Comparison of ENCODE assay signal across 9 cellular contexts in the genomic region with DNA sequence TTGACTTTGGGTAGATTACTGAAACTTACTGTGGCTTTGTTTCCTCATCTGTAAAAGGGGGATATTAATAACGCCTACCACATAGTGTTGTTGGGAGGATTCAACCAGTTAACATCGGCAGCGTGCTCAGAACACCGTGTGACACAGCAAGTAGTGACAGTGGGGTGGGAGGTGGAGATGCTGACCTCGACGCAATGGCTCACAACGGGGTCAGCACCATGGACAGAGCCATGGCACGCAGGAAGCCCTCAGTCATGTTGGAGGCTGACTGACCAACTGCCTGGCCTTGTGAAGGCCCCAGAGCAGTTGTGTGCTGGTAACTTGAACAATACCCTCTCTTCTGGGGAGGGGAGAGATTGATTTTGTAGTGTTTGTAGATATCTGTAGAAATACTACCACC.
A peak's percentile ranks its signal among the peaks of the same experiment; 100 is the strongest.
DNase-seq lines count a peak whose midpoint lies in the region; ATAC-seq and TF ChIP-seq lines count a peak whose summit lies in the region.
"Had no signal": no experiment of that assay in that cellular context is flagged by ENCODE, and none has a peak within 500 bp of the region (broad histone marks: within the 10 kb centered on the region; RNA-seq: fewer than 3 reads in every experiment).

No MANE protein-coding gene starts in this region.

- H3K18ac ChIP-seq in neuronal stem cell (ENCODE audit: low read length): no peak overlapping the region

- CTCF ChIA-PET in Calu3 (lab: Charles Lee): no interaction called here

- H2AK5ac ChIP-seq in neuronal stem cell (ENCODE audit: low read depth, low read length): no peak overlapping the region

- no peaks in the 10 kb centered on the region for H3K79me1 ChIP-seq in neuronal stem cell (ENCODE audit: low read depth, low read length)

- no peak overlapping the region for H4K91ac ChIP-seq in neuronal stem cell (ENCODE audit: low read depth, low read length, poor library complexity)

- peak; percentile 83 for DNase-seq in activated CD4-positive, alpha-beta T cell treated with anti-CD3 and anti-CD28 coated beads, Interleukin-2, amount 10 ng/mL, durations not matched to agents 24 days and 14 days
- no peak for DNase-seq in activated CD4-positive, alpha-beta T cell treated with anti-CD3 and anti-CD28 coated beads, Interleukin-2, amount 50 U/mL, for 4 hours
- peak; percentile 52 for DNase-seq in OCI-M1 (lab: John Stamatoyannopoulos, UW)
- DNase-seq in dermis blood vessel endothelial cell: peak; percentile 51
- peak; percentile 72 for DNase-seq in neuronal stem cell (ENCODE audit: low spot score)
- no peak for DNase-seq in Calu3
- no peak for DNase-seq in HT-29 (ENCODE audit: low spot score)

- no peak overlapping the region for H3K4me2 ChIP-seq in neuronal stem cell (ENCODE audit: insufficient read depth, low read length, poor library complexity, severe bottlenecking)

- H2BK120ac ChIP-seq in neuronal stem cell (ENCODE audit: low read depth, low read length): no peak overlapping the region

- no peak for TF ChIP-seq CTCF in Calu3 (IDR thresholded peaks at IDR 0.05; ENCODE audit: unreplicated experiment)

- no peak overlapping the region for H2BK12ac ChIP-seq in neuronal stem cell (ENCODE audit: low read length)

- no peak overlapping the region for H3K14ac ChIP-seq in neuronal stem cell (ENCODE audit: low read length)

- H3K27me3 ChIP-seq in neuronal stem cell (ENCODE audit: control insufficient read depth in 3 of 3, insufficient read depth in 3 of 3, low read depth in 1 of 3, low read length in 3 of 3): peaks cover 0 to 23% (median 0%) of the 10 kb centered on the region in 3 experiments

- intact Hi-C loops in activated CD4-positive, alpha-beta T cell treated with anti-CD3 and anti-CD28 coated beads, Interleukin-2, amount 10 ng/mL, durations not matched to agents 24 days and 14 days (cut with micrococcal nuclease): no loop called here
- intact Hi-C loops in Calu3 (cut with micrococcal nuclease; ENCODE audit: unreplicated experiment): no loop called here

- H2AFZ ChIP-seq in neuronal stem cell (ENCODE audit: low read length): no peak overlapping the region

- H3K9ac ChIP-seq in neuronal stem cell (ENCODE audit: low read depth, low read length, poor library complexity): no peak overlapping the region

- no peaks in the 10 kb centered on the region for H3K4me1 Mint-ChIP-seq in activated CD4-positive, alpha-beta T cell treated with anti-CD3 and anti-CD28 coated beads, Interleukin-2, amount 10 ng/mL, durations not matched to agents 24 days and 14 days
- H3K4me1 Mint-ChIP-seq in Calu3 (ENCODE audit: low read depth, unreplicated experiment): no peaks in the 10 kb centered on the region

- H3K4me3 ChIP-seq in neuronal stem cell (ENCODE audit: low read length in 2 of 2): no peak overlapping the region

- no peaks in the 10 kb centered on the region for H3K27me3 Mint-ChIP-seq in activated CD4-positive, alpha-beta T cell treated with anti-CD3 and anti-CD28 coated beads, Interleukin-2, amount 10 ng/mL, durations not matched to agents 24 days and 14 days
- no peaks in the 10 kb centered on the region for H3K27me3 Mint-ChIP-seq in Calu3 (ENCODE audit: unreplicated experiment)

- BruUV-seq in Calu3 (replicated peaks; lab: Mats Ljungman, UMichigan): no TSS peak

- H3K27ac Mint-ChIP-seq in activated CD4-positive, alpha-beta T cell treated with anti-CD3 and anti-CD28 coated beads, Interleukin-2, amount 10 ng/mL, durations not matched to agents 24 days and 14 days: no peak overlapping the region
- H3K27ac Mint-ChIP-seq in Calu3 (ENCODE audit: unreplicated experiment): no peak overlapping the region
- H3K27ac Mint-ChIP-seq: activated naive CD8-positive, alpha-beta T cell had no signal

- no peak overlapping the region for H2BK15ac ChIP-seq in neuronal stem cell (ENCODE audit: low read length)

- H3K36me3 Mint-ChIP-seq in activated CD4-positive, alpha-beta T cell treated with anti-CD3 and anti-CD28 coated beads, Interleukin-2, amount 10 ng/mL, durations not matched to agents 24 days and 14 days (ENCODE audit: low read depth): no peaks in the 10 kb centered on the region
- peaks cover 5% of the 10 kb centered on the region for H3K36me3 Mint-ChIP-seq in Calu3 (ENCODE audit: insufficient read depth, unreplicated experiment)
- H3K36me3 Mint-ChIP-seq: activated naive CD8-positive, alpha-beta T cell had no signal

- WGBS in neuronal stem cell (ENCODE audit: extremely low coverage in 2 of 2, insufficient read length in 2 of 2, insufficient replicate concordance in 1 of 2), 2 donors: no CpG with 5 or more reads among the region's 8 CpGs

- H3K27ac ChIP-seq in neuronal stem cell (replicated peaks; ENCODE audit: low read length): no peak overlapping the region

- no peaks in the 10 kb centered on the region for H3K9me3 Mint-ChIP-seq in activated CD4-positive, alpha-beta T cell treated with anti-CD3 and anti-CD28 coated beads, Interleukin-2, amount 10 ng/mL, durations not matched to agents 24 days and 14 days
- H3K9me3 Mint-ChIP-seq in Calu3 (ENCODE audit: low read depth, unreplicated experiment): no peaks in the 10 kb centered on the region

- no peak overlapping the region for H3K4ac ChIP-seq in neuronal stem cell (ENCODE audit: low read length)

- H3K4me1 ChIP-seq in neuronal stem cell (ENCODE audit: control insufficient read depth in 2 of 2, insufficient read depth in 1 of 2, low read depth in 1 of 2, low read length in 2 of 2): peaks cover 0 to 11% of the 10 kb centered on the region in 2 donors

- no peak overlapping the region for H4K8ac ChIP-seq in neuronal stem cell (ENCODE audit: low read depth, low read length)

- H3K23ac ChIP-seq in neuronal stem cell (ENCODE audit: low read depth, low read length, poor library complexity): no peak overlapping the region

- H3K9me3 ChIP-seq in neuronal stem cell (replicated peaks in 1 of 2; ENCODE audit: control insufficient read depth in 2 of 2, insufficient read depth in 1 of 2, low read depth in 1 of 2, low read length in 2 of 2): no peaks in the 10 kb centered on the region

- no peak overlapping the region for H2BK5ac ChIP-seq in neuronal stem cell (ENCODE audit: low read length)

- no peak for ATAC-seq in GM18517 (IDR thresholded peaks at IDR 0.05; ENCODE audit: unreplicated experiment)

- H3K36me3 ChIP-seq in neuronal stem cell (replicated peaks in 1 of 2; ENCODE audit: control insufficient read depth in 2 of 2, insufficient read depth in 2 of 2, low read length in 2 of 2): no peaks in the 10 kb centered on the region

- H3K4me3 Mint-ChIP-seq in activated CD4-positive, alpha-beta T cell treated with anti-CD3 and anti-CD28 coated beads, Interleukin-2, amount 10 ng/mL, durations not matched to agents 24 days and 14 days: no peak overlapping the region
- no peak overlapping the region for H3K4me3 Mint-ChIP-seq in Calu3 (ENCODE audit: low read depth, unreplicated experiment)
- H3K4me3 Mint-ChIP-seq: activated naive CD8-positive, alpha-beta T cell had no signal

Comparison
In these comparisons a context has a peak if more than half of its experiments do, and no peak if none do; other contexts are left out.
1. DNase-seq: peak in activated CD4-positive, alpha-beta T cell treated with anti-CD3 and anti-CD28 coated beads, Interleukin-2, amount 10 ng/mL, durations not matched to agents 24 days and 14 days (single experiment), OCI-M1 (single experiment), dermis blood vessel endothelial cell (single experiment) and neuronal stem cell (single experiment); none in activated CD4-positive, alpha-beta T cell treated with anti-CD3 and anti-CD28 coated beads, Interleukin-2, amount 50 U/mL, for 4 hours (0 of 2), Calu3 (single experiment) and HT-29 (single experiment).